ENCODE assay signal across 25 cellular contexts in the genomic region with DNA sequence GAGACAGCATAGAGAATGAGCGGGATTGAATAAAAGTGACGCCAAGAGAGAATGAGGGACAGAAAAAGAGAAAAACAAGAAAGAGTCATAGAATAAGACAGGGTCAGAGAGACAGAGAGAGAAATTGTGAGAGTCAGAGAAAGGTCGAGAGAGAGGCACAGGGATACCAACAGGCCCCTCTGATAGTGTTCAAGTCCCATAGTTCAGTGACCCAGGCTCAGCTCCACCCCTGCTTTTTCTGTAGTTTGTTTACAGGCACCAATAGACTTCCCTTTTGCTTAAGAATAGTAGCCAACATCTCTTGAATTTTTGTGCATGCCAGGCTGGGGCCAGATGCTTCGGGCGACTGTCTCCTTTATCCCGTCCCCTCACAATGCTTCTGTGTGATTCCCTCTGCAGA.
"Had no signal": no experiment of that assay in that cellular context is flagged by ENCODE, and none has a peak within 500 bp of the region (broad histone marks: within the 10 kb centered on the region; RNA-seq: fewer than 3 reads in every experiment).

No MANE protein-coding gene starts in this region.

- H3K9me3 Mint-ChIP-seq: dendritic cell treated with granulocyte-macrophage colony-stimulating factor and Interleukin-4, amounts not matched to agents 40 ng/mL and 50 ng/mL, for 4 days; endodermal cell; natural killer cell; stimulated activated naive CD8-positive, alpha-beta T cell treated with anti-CD3 and anti-CD28 coated beads, Interleukin-15, amount 100 ng/mL, for 72 hours had no signal

- H3K4me1 Mint-ChIP-seq: endodermal cell, natural killer cell had no signal

- H3K9me3 ChIP-seq: colonic mucosa, esophagus muscularis mucosa, gastroesophageal sphincter, heart right ventricle, left ventricle myocardium inferior, lower lobe of right lung, prostate gland, right atrium auricular region, suprapubic skin, transverse colon, vagina had no signal

- H3K27me3 Mint-ChIP-seq: stimulated activated naive CD8-positive, alpha-beta T cell treated with anti-CD3 and anti-CD28 coated beads, Interleukin-15, amount 100 ng/mL, for 72 hours had no signal

- DNase-seq: colonic mucosa; effector CD8-positive, alpha-beta T cell; endodermal cell; foreskin keratinocyte; glutamatergic neuron; heart right ventricle; hippocampal formation; kidney glomerular epithelial cell; left colon; left ventricle myocardium inferior; lower lobe of right lung; natural killer cell; nucleus accumbens; stimulated activated CD4-positive, alpha-beta T cell treated with anti-CD3 and anti-CD28 coated beads, Interleukin-2, amount 100 ng/mL, for 24 hours; stimulated activated naive CD4-positive, alpha-beta T cell; stimulated activated naive CD8-positive, alpha-beta T cell treated with anti-CD3 and anti-CD28 coated beads, Interleukin-15, amount 100 ng/mL, for 72 hours; transverse colon had no signal

- H3K27ac Mint-ChIP-seq: dendritic cell treated with granulocyte-macrophage colony-stimulating factor and Interleukin-4, amounts not matched to agents 40 ng/mL and 50 ng/mL, for 4 days; endodermal cell; natural killer cell; stimulated activated naive CD8-positive, alpha-beta T cell treated with anti-CD3 and anti-CD28 coated beads, Interleukin-15, amount 100 ng/mL, for 72 hours had no signal

- H3K27ac ChIP-seq: colonic mucosa, esophagus muscularis mucosa, foreskin keratinocyte, gastroesophageal sphincter, heart right ventricle, left ventricle myocardium inferior, lower lobe of right lung, prostate gland, right atrium auricular region, suprapubic skin, transverse colon, vagina had no signal

- ATAC-seq: foreskin keratinocyte; gastroesophageal sphincter; heart right ventricle; left colon; lower lobe of right lung; natural killer cell; sciatic nerve; stimulated activated naive CD8-positive, alpha-beta T cell treated with anti-CD3 and anti-CD28 coated beads, Interleukin-15, amount 100 ng/mL, for 72 hours had no signal

- H3K4me1 ChIP-seq: foreskin keratinocyte, lower lobe of right lung had no signal

- H3K4me3 Mint-ChIP-seq: dendritic cell treated with granulocyte-macrophage colony-stimulating factor and Interleukin-4, amounts not matched to agents 40 ng/mL and 50 ng/mL, for 4 days; endodermal cell; natural killer cell; stimulated activated naive CD8-positive, alpha-beta T cell treated with anti-CD3 and anti-CD28 coated beads, Interleukin-15, amount 100 ng/mL, for 72 hours had no signal

- H3K36me3 ChIP-seq: colonic mucosa, esophagus muscularis mucosa, gastroesophageal sphincter, heart right ventricle, left ventricle myocardium inferior, lower lobe of right lung, prostate gland, right atrium auricular region, suprapubic skin, transverse colon, vagina had no signal

- H3K4me3 ChIP-seq: colonic mucosa, esophagus muscularis mucosa, gastroesophageal sphincter, heart right ventricle, left ventricle myocardium inferior, lower lobe of right lung, prostate gland, right atrium auricular region, suprapubic skin, transverse colon, vagina had no signal

- H3K27me3 ChIP-seq: colonic mucosa, esophagus muscularis mucosa, foreskin keratinocyte, gastroesophageal sphincter, heart right ventricle, right atrium auricular region, suprapubic skin, transverse colon, vagina had no signal

- H3K36me3 Mint-ChIP-seq: natural killer cell had no signal
